In genomic region chr9:98792096-98792490, GRCh38 we compare ENCODE assay signal across 1 cellular context.
TF ChIP-seq lines count a peak whose summit lies in the region.

No MANE protein-coding gene starts in this region.

TF ChIP-seq in HCT116, 20 proteins besides CTCF, POLR2A, EP300 and RAD21:
- TF ChIP-seq POLR2AphosphoS5 (IDR thresholded peaks at IDR 0.05; ENCODE audit: low read depth, low read length) (no peak), REST (IDR thresholded peaks at IDR 0.05; ENCODE audit: low read depth) (no peak), ZFX (IDR thresholded peaks at IDR 0.05) (no peak), EGR1 (IDR thresholded peaks at IDR 0.05; ENCODE audit: low read depth) (no peak), MAX (IDR thresholded peaks at IDR 0.05) (no peak), SIN3A (IDR thresholded peaks at IDR 0.05; ENCODE audit: low read depth) (no peak), ATF3 (IDR thresholded peaks at IDR 0.05) (no peak)
